Comparison of ENCODE assay signal across 1 cellular context in the genomic region with DNA sequence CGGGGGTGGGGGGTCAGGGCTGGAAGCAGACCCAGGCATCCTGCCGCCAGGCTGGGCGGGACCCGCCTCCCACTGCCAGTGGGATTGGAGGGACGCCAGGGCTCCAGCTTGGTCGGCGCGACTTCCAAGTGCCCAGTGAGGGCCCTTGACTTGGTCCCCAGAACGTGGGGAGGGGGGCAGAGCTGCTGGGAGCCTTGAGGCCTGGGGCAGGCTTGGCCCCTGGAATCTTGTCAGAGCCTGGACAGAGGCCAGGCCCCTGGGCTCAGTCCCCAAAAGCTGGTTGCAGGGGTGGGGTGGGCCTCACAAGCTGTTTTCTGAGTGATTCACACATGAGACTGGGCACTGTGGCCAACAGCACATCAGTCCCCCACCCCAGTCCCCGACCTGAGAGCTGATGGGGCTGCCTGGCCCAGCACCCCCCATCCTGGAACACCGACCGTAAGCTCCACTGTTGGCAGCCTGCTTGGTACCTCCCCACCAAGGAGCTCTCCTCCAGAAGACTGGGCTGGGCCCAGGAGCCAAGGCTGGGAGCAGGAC.
TF ChIP-seq lines count a peak whose summit lies in the region.

No MANE protein-coding gene starts in this region.

TF ChIP-seq in endothelial cell of umbilical vein, 7 proteins besides CTCF, POLR2A, EP300 and RAD21:
- no peak for TF ChIP-seq MYC (IDR thresholded peaks at IDR 0.05; ENCODE audit: low read depth, low read length)
- TF ChIP-seq FOS (IDR thresholded peaks at IDR 0.05; ENCODE audit: borderline replicate concordance, insufficient read depth, low read length), result no peak
- no peak for TF ChIP-seq GATA2 (IDR thresholded peaks at IDR 0.05; ENCODE audit: insufficient read depth, insufficient read length, low read depth, low read length)
- TF ChIP-seq POLR2AphosphoS5 (IDR thresholded peaks at IDR 0.05; ENCODE audit: insufficient read depth, low read depth, low read length), result no peak
- TF ChIP-seq, protein P1, sequence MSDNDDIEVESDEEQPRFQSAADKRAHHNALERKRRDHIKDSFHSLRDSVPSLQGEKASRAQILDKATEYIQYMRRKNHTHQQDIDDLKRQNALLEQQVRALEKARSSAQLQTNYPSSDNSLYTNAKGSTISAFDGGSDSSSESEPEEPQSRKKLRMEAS (IDR thresholded peaks at IDR 0.05; ENCODE audit: insufficient read depth, insufficient read length), result no peak
- no peak for TF ChIP-seq EZH2 (IDR thresholded peaks at IDR 0.05; ENCODE audit: borderline replicate concordance, low read depth, low read length, severe bottlenecking)
- TF ChIP-seq JUN (IDR thresholded peaks at IDR 0.05; ENCODE audit: borderline replicate concordance, insufficient read depth, insufficient read length, low read depth), result no peak
TF ChIP-seq in endothelial cell of umbilical vein: peak in this region for 0.
